8 cellular contexts compared by ENCODE assay signal in the genomic region with DNA sequence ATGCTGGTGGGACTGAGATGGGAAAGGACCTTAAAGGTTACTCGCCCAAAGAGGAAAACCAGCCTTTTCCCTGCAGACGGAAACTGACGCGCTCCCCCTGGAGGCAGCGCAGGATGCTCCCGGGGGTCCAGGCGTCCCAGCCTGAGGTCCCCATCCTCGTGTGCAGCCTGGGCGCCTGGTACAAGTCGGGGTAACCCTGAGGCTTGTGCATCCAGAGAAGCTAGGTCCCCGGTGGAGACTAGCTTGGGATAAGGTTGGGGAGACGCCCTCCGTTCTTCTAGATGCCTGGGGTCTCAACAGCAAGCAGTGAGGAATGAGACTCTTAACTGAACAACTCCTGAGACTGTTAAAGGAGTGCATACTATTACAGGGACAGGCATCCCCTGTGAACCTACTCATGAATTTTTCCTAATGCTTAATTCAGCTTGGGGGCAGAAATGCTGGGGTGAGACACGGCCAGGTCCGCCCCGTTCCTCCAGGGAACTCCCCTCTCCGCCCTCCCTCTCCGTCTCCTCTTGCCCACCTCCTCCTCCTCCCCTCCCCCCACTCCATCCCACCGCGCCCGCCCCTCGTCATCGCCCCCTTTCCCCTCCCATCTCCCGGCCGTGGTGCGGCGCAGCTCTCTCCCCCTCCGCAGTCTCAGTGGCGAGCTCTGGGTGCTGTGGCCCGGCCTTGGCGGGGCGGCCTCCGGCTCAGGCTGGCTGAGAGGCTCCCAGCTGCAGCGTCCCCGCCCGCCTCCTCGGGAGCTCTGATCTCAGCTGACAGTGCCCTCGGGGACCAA. TPM values are rescaled to one million over a fixed set of nuclear protein-coding genes. Genes with fewer than 3 reads are reported as not detected.
DNase-seq lines count a peak whose midpoint lies in the region; ATAC-seq and TF ChIP-seq lines count a peak whose summit lies in the region.

A gene with protein sequence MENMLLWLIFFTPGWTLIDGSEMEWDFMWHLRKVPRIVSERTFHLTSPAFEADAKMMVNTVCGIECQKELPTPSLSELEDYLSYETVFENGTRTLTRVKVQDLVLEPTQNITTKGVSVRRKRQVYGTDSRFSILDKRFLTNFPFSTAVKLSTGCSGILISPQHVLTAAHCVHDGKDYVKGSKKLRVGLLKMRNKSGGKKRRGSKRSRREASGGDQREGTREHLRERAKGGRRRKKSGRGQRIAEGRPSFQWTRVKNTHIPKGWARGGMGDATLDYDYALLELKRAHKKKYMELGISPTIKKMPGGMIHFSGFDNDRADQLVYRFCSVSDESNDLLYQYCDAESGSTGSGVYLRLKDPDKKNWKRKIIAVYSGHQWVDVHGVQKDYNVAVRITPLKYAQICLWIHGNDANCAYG (plus strand): TSS at position 634 of the 781 bp plus-strand sequence. CDS start 10,908 bp downstream, outside the sequence.

- ATAC-seq in GM21367 (IDR thresholded peaks at IDR 0.05; ENCODE audit: unreplicated experiment) (peak; percentile 53), omental fat pad (ENCODE audit: low FRiP score) (peak; percentile 88), HG03097 (IDR thresholded peaks at IDR 0.05; ENCODE audit: low FRiP score, unreplicated experiment) (no peak)
- ATAC-seq in activated T-helper 17 cell treated with anti-CD3 and anti-CD28 coated beads, Interleukin-2, amount 50 U/mL, for 72 hours (replicated peaks) = peak; percentile 56

- peaks cover 26% of the 10 kb centered on the region for H3K27me3 Mint-ChIP-seq in activated T-helper 17 cell treated with anti-CD3 and anti-CD28 coated beads, Interleukin-2, amount 50 U/mL, for 72 hours
- H3K27me3 Mint-ChIP-seq in glutamatergic neuron (ENCODE audit: unreplicated experiment) = no peaks in the 10 kb centered on the region

- in situ Hi-C loops in Caki2 (cut with HindIII; ENCODE audit: low pct_unique_long_range_greater_than_20kb, low sequenced_read_pairs) = no loop called here

- peak within 1 kb of the TSS; percentile 58 for H3K4me3 Mint-ChIP-seq in activated T-helper 17 cell treated with anti-CD3 and anti-CD28 coated beads, Interleukin-2, amount 50 U/mL, for 72 hours
- peak within 1 kb of the TSS; percentile 90 for H3K4me3 Mint-ChIP-seq in glutamatergic neuron (ENCODE audit: unreplicated experiment)

- no peak within 1 kb of the TSS for H3K27ac Mint-ChIP-seq in activated T-helper 17 cell treated with anti-CD3 and anti-CD28 coated beads, Interleukin-2, amount 50 U/mL, for 72 hours
- H3K27ac Mint-ChIP-seq in glutamatergic neuron (ENCODE audit: unreplicated experiment) = no peak within 1 kb of the TSS

- no peaks in the 10 kb centered on the region for H3K9me3 Mint-ChIP-seq in activated T-helper 17 cell treated with anti-CD3 and anti-CD28 coated beads, Interleukin-2, amount 50 U/mL, for 72 hours
- H3K9me3 Mint-ChIP-seq in glutamatergic neuron (ENCODE audit: unreplicated experiment) = no peaks in the 10 kb centered on the region

- TF ChIP-seq CTCF in glutamatergic neuron (IDR thresholded peaks at IDR 0.05; ENCODE audit: partially characterized antibody, unreplicated experiment) (peak; percentile 39), omental fat pad (IDR thresholded peaks at IDR 0.05) (peak in 1 of 3 donors; percentile 65)

- H3K4me1 Mint-ChIP-seq in activated T-helper 17 cell treated with anti-CD3 and anti-CD28 coated beads, Interleukin-2, amount 50 U/mL, for 72 hours = no peaks in the 10 kb centered on the region
- H3K4me1 Mint-ChIP-seq in glutamatergic neuron (ENCODE audit: low read depth, unreplicated experiment) = peaks cover 6% of the 10 kb centered on the region

- DNase-seq in Caki2 (ENCODE audit: low read depth) (peak; percentile 14), NCI-H1694 treated with DMSO at 0.1 percent for 48 hours (lab: John Stamatoyannopoulos, UW) (peak; percentile 53), glutamatergic neuron (peak; percentile 73), omental fat pad (ENCODE audit: low spot score) (no peak), mesenteric fat pad (ENCODE audit: low spot score) (no peak)

- no peaks in the 10 kb centered on the region for H3K36me3 Mint-ChIP-seq in activated T-helper 17 cell treated with anti-CD3 and anti-CD28 coated beads, Interleukin-2, amount 50 U/mL, for 72 hours (ENCODE audit: low read depth)
- H3K36me3 Mint-ChIP-seq in glutamatergic neuron (ENCODE audit: unreplicated experiment) = no peaks in the 10 kb centered on the region

RNA-seq across cellular contexts. Expression of the gene that starts here (rescaled TPM):
- total RNA-seq in Caki2 (2014; rRNA removed; shearing (Covaris generic); ENCODE audit: low replicate concordance) = 0.09 and 0.34 TPM in 2 replicates
- total RNA-seq in activated T-helper 17 cell treated with anti-CD3 and anti-CD28 coated beads, Interleukin-2, amount 50 U/mL, for 72 hours = not detected
- total RNA-seq in glutamatergic neuron (ENCODE audit: unreplicated experiment) (26.6 TPM), omental fat pad (not detected), mesenteric fat pad (0.26 TPM)

Comparison
In these comparisons a context has a peak if more than half of its experiments do, and no peak if none do; other contexts are left out.
1. RNA of the gene that starts here (total RNA-seq): 26.6 TPM in glutamatergic neuron (single experiment); 0.09 to 0.34 TPM in Caki2, 0.26 TPM in mesenteric fat pad (single experiment), not detected in omental fat pad and not detected in activated T-helper 17 cell treated with anti-CD3 and anti-CD28 coated beads, Interleukin-2, amount 50 U/mL, for 72 hours; every median in the first group is over 10 times any median in the second.
2. Peak in DNase-seq in Caki2; RNA of the gene not detected or under 1 TPM.
3. Peak in ATAC-seq in activated T-helper 17 cell treated with anti-CD3 and anti-CD28 coated beads, Interleukin-2, amount 50 U/mL, for 72 hours; RNA of the gene not detected or under 1 TPM.
4. Peak in ATAC-seq in omental fat pad; RNA of the gene not detected or under 1 TPM.
5. DNase-seq: peak in NCI-H1694 treated with DMSO at 0.1 percent for 48 hours (single experiment) and glutamatergic neuron (single experiment); none in omental fat pad (single experiment) and mesenteric fat pad (single experiment).